Comparison of ENCODE assay signal across 19 cellular contexts in genomic region chr17:75501378-75502071, GRCh38. TPM values are rescaled to one million over a fixed set of nuclear protein-coding genes. Genes with fewer than 3 reads are reported as not detected.
DNase-seq lines count a peak whose midpoint lies in the region; ATAC-seq and TF ChIP-seq lines count a peak whose summit lies in the region.
"Had no signal": no experiment of that assay in that cellular context is flagged by ENCODE, and none has a peak within 500 bp of the region (broad histone marks: within the 10 kb centered on the region; RNA-seq: fewer than 3 reads in every experiment).

No MANE protein-coding gene starts in this region.

- ATAC-seq in GM21526 (IDR thresholded peaks at IDR 0.05; ENCODE audit: low FRiP score, unreplicated experiment) = no peak
- ATAC-seq: activated CD8-positive, alpha-beta T cell treated with anti-CD3 and anti-CD28 coated beads for 36 hours had no signal

- peak in 2 of 56 donors; percentile 10 to 14 for TF ChIP-seq CTCF in dorsolateral prefrontal cortex (IDR thresholded peaks at IDR 0.05 in 54 of 56, conservative IDR thresholded peaks at IDR 0.05 in 2 of 56; ENCODE audit: low read depth in 1 of 56, partially characterized antibody in 56 of 56)

- peaks cover 0 to 77% (median 14%) of the 10 kb centered on the region in 11 experiments; a peak in 15 of 22 replicates for H4K20me1 ChIP-seq in BLaER1 treated with 17β-estradiol and CSF1 and Interleukin-3, amounts not matched to agents 10 nM and 100 nM

- H3K4me2 ChIP-seq in BLaER1 treated with 17β-estradiol and CSF1 and Interleukin-3, amounts not matched to agents 10 nM and 100 nM = peak overlapping the region in 8 of 11 experiments; percentile 89 to 99 (median 96); a peak in 18 of 22 replicates
- H3K4me2 ChIP-seq: PC-9 had no signal

- H3K9me3 ChIP-seq in BLaER1 treated with 17β-estradiol and CSF1 and Interleukin-3, amounts not matched to agents 10 nM and 100 nM (replicated peaks in 1 of 11) = no peaks in the 10 kb centered on the region
- H3K9me3 ChIP-seq in skeletal muscle tissue (ENCODE audit: control insufficient read depth in 3 of 3, low read length in 3 of 3) = no peaks in the 10 kb centered on the region
- H3K9me3 ChIP-seq in SJCRH30 (replicated peaks) = no peaks in the 10 kb centered on the region

- DNase-seq in dorsolateral prefrontal cortex (peak; percentile 49 to 88 (median 83)), KG1 (lab: John Stamatoyannopoulos, UW) (no peak), NCI-H1092 treated with DMSO at 0.1 percent for 48 hours (lab: John Stamatoyannopoulos, UW) (no peak), SJCRH30 (no peak)
- DNase-seq: activated CD8-positive, alpha-beta T cell treated with anti-CD3 and anti-CD28 coated beads for 36 hours; COR-L47; cortex of kidney; erythroblast; H9; left cardiac atrium; NCI-H1930; NCI-H524; PC-9; stimulated activated CD4-positive, alpha-beta T cell treated with anti-CD3 and anti-CD28 coated beads, Interleukin-1b, Interleukin-23, amount 100 ng/mL, for 48 hours had no signal

- peaks cover 38 to 94% (median 74%) of the 10 kb centered on the region in 11 experiments for H3K36me3 ChIP-seq in BLaER1 treated with 17β-estradiol and CSF1 and Interleukin-3, amounts not matched to agents 10 nM and 100 nM
- H3K36me3 ChIP-seq in skeletal muscle tissue (ENCODE audit: control insufficient read depth in 3 of 3, insufficient read depth in 3 of 3, low read length in 3 of 3) (peaks cover 44 to 56% (median 48%) of the 10 kb centered on the region in 3 donors), SJCRH30 (peaks cover 30% of the 10 kb centered on the region)

- H3K27ac ChIP-seq in BLaER1 treated with 17β-estradiol and CSF1 and Interleukin-3, amounts not matched to agents 10 nM and 100 nM = peak overlapping the region in 8 of 11 experiments; percentile 11 to 84 (median 75); a peak in 11 of 22 replicates
- peak overlapping the region; percentile 61 to 99 (median 89) for H3K27ac ChIP-seq in dorsolateral prefrontal cortex
- H3K27ac ChIP-seq in layer of hippocampus (ENCODE audit: low read depth, low read length) = peak overlapping the region; percentile 92
- peak overlapping the region; percentile 25 for H3K27ac ChIP-seq in skeletal muscle tissue (ENCODE audit: low read depth, low read length)
- H3K27ac ChIP-seq in SJCRH30 = no peak overlapping the region
- H3K27ac ChIP-seq: PC-9, VCaP had no signal

- H3K4me1 ChIP-seq in BLaER1 treated with 17β-estradiol and CSF1 and Interleukin-3, amounts not matched to agents 10 nM and 100 nM = peaks cover 48 to 98% (median 96%) of the 10 kb centered on the region in 10 experiments
- peaks cover 20 to 46% (median 33%) of the 10 kb centered on the region in 3 donors for H3K4me1 ChIP-seq in skeletal muscle tissue (ENCODE audit: control insufficient read depth in 3 of 3, insufficient read depth in 3 of 3, low read length in 3 of 3)
- H3K4me1 ChIP-seq in SJCRH30 = no peaks in the 10 kb centered on the region

- intact Hi-C loops in dorsolateral prefrontal cortex (cut with DNase I) = no loop called here

- H3K9ac ChIP-seq in BLaER1 treated with 17β-estradiol and CSF1 and Interleukin-3, amounts not matched to agents 10 nM and 100 nM = peak overlapping the region in 8 of 11 experiments; percentile 22 to 79 (median 70); a peak in 11 of 22 replicates
- peak overlapping the region in 2 of 3 donors; percentile 10 to 16 for H3K9ac ChIP-seq in skeletal muscle tissue (ENCODE audit: low read depth in 1 of 3, low read length in 3 of 3)

- no peaks in the 10 kb centered on the region for H3K27me3 ChIP-seq in BLaER1 treated with 17β-estradiol and CSF1 and Interleukin-3, amounts not matched to agents 10 nM and 100 nM
- H3K27me3 ChIP-seq in dorsolateral prefrontal cortex (no peaks in the 10 kb centered on the region), layer of hippocampus (ENCODE audit: control insufficient read depth, insufficient read depth, low read length) (no peaks in the 10 kb centered on the region), skeletal muscle tissue (ENCODE audit: control insufficient read depth in 3 of 3, insufficient read depth in 3 of 3, low read length in 3 of 3) (no peaks in the 10 kb centered on the region), SJCRH30 (no peaks in the 10 kb centered on the region)

- no peak overlapping the region for H3K4me3 ChIP-seq in BLaER1 treated with 17β-estradiol and CSF1 and Interleukin-3, amounts not matched to agents 10 nM and 100 nM
- H3K4me3 ChIP-seq in dorsolateral prefrontal cortex (peak overlapping the region in 1 of 59 donors; percentile 3), skeletal muscle tissue (ENCODE audit: low read length in 3 of 3) (no peak overlapping the region), SJCRH30 (no peak overlapping the region)
- H3K4me3 ChIP-seq: PC-9 had no signal

RNA-seq across cellular contexts. Expression of gene CASKIN2, which starts 13.8 kb away (rescaled TPM):
- total RNA-seq in dorsolateral prefrontal cortex = 10 to 100 TPM; 23.3 to 80.3 (median 41.6) TPM
- total RNA-seq in skeletal muscle tissue = 8.9 TPM
- 6.9 and 9.3 TPM in 2 replicates for total RNA-seq in SJCRH30 (2014; rRNA removed; shearing (Covaris generic))

RNA-seq across cellular contexts. Expression of gene TSEN54, which starts 14.8 kb away (rescaled TPM):
- 10 to 100 TPM; 14.4 to 45.4 (median 27.2) TPM for total RNA-seq in dorsolateral prefrontal cortex
- 15.7 TPM for total RNA-seq in skeletal muscle tissue
- total RNA-seq in SJCRH30 (2014; rRNA removed; shearing (Covaris generic)) = 34.3 and 44.8 TPM in 2 replicates

RNA-seq across cellular contexts. Expression of gene LLGL2, which starts 24.0 kb away (rescaled TPM):
- 10 to 100 TPM in 65 of 120 experiments, 1 to 10 TPM in 55; 3.2 to 31.5 (median 10.6) TPM for total RNA-seq in dorsolateral prefrontal cortex
- 4.7 TPM for total RNA-seq in skeletal muscle tissue
- total RNA-seq in SJCRH30 (2014; rRNA removed; shearing (Covaris generic)) = not detected in 2 replicates

RNA-seq across cellular contexts. Expression of gene TMEM94, which starts 45.1 kb away (rescaled TPM):
- 100 to 1,000 TPM in 117 of 120 experiments, 10 to 100 TPM in 3; 78.0 to 220 (median 129) TPM for total RNA-seq in dorsolateral prefrontal cortex
- 18.3 TPM for total RNA-seq in skeletal muscle tissue
- total RNA-seq in SJCRH30 (2014; rRNA removed; shearing (Covaris generic)) = 43.5 and 55.6 TPM in 2 replicates

Comparison
In these comparisons a context has a peak if more than half of its experiments do, and no peak if none do; other contexts are left out.
1. DNase-seq: peak in dorsolateral prefrontal cortex (10 of 10); none in KG1 (single experiment), NCI-H1092 treated with DMSO at 0.1 percent for 48 hours (single experiment) and SJCRH30 (0 of 2).